8 cellular contexts compared by ENCODE assay signal in the genomic region with DNA sequence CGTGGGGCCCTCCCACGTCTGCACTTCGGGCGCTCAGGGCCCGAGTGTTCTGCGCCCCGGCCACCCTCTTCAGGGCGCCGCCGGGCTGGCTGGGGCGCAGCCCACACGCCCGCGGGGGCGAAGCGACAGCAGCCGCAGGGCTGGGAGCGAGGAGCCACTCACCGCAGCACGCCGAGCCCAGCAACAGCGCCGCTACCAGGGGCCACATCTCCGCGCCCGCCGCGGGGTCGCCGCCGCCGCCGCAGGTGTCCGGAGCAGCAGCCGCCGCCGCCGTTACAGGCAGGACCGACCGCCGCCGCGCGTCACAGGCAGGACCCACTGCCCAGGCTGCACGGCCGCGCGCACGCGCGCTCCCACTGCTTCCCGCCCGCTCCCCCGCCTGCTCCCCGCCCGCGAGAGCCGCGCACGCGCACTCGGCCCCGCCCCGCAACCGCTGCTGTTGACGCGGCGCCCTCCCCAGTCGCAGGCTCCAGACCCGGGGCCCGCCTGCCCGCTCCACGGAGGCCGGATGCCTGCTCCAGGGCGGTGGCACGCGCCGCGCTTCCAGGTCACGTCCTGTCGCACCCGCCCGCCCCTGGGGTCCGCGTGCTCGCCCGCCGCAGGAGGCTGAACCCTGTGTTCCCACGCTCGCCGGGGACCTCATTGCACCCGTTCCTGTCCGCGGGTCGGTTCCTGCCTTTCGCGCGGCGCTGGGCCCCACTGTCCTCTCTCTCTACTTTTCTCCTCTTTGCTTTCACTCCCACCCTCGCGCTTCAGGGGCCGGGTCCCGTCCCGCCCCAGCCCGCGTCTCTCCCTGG. TPM values are rescaled to one million over a fixed set of nuclear protein-coding genes. Genes with fewer than 3 reads are reported as not detected.
DNase-seq lines count a peak whose midpoint lies in the region; ATAC-seq and TF ChIP-seq lines count a peak whose summit lies in the region.

Gene CD47, minus strand, starts transcription at position 331 of the 797 bp plus-strand sequence. Its CDS starts 123 bp downstream, at position 208.

- POLR2A ChIA-PET in activated CD4-positive, alpha-beta T cell treated with anti-CD3 and anti-CD28 coated beads for 36 hours (lab: Charles Lee): interaction anchor here (0.6 to 6.5 kb wide), 5 partner anchors 27 to 298 kb away, joined by 3 to 78 read pairs (median 3); no protein-coding TSS in a partner anchor

- peaks cover 14% of the 10 kb centered on the region for H3K36me3 Mint-ChIP-seq in activated CD4-positive, alpha-beta T cell treated with anti-CD3 and anti-CD28 coated beads for 36 hours (ENCODE audit: low read depth)
- peaks cover 2% of the 10 kb centered on the region for H3K36me3 Mint-ChIP-seq in chondrocyte (ENCODE audit: low read depth)

- CTCF ChIA-PET in activated CD4-positive, alpha-beta T cell treated with anti-CD3 and anti-CD28 coated beads for 36 hours (lab: Charles Lee): interaction anchor here (0.7 kb wide), 1 partner anchor 387 kb away, joined by 3 read pairs; no protein-coding TSS in a partner anchor

- peaks cover 3% of the 10 kb centered on the region for H3K9me3 Mint-ChIP-seq in activated CD4-positive, alpha-beta T cell treated with anti-CD3 and anti-CD28 coated beads for 36 hours (ENCODE audit: low read depth)
- H3K9me3 Mint-ChIP-seq in chondrocyte (ENCODE audit: low read depth): no peaks in the 10 kb centered on the region

- intact Hi-C loops in activated CD4-positive, alpha-beta T cell treated with anti-CD3 and anti-CD28 coated beads for 36 hours (cut with DNase I, micrococcal nuclease): loop anchor here (1.0 to 5.0 kb wide), 8 partner anchors 9 to 731 kb away; partner anchors contain the start of genes BBX (in 1 of the 2), CIP2A (in 1 of the 2), DZIP3 (in 1 of the 2) and IFT57 (in 1 of the 2)

- H3K4me3 ChIP-seq in AG10803 (ENCODE audit: low read length): peak within 1 kb of the TSS; percentile 91
- peak within 1 kb of the TSS; percentile 92 for H3K4me3 ChIP-seq in kidney epithelial cell (ENCODE audit: low read depth, low read length)

- no peaks in the 10 kb centered on the region for H3K27me3 Mint-ChIP-seq in activated CD4-positive, alpha-beta T cell treated with anti-CD3 and anti-CD28 coated beads for 36 hours
- H3K27me3 Mint-ChIP-seq in chondrocyte (ENCODE audit: low read depth): no peaks in the 10 kb centered on the region

- H3K4me3 Mint-ChIP-seq in activated CD4-positive, alpha-beta T cell treated with anti-CD3 and anti-CD28 coated beads for 36 hours: no peak within 1 kb of the TSS
- peak within 1 kb of the TSS; percentile 87 for H3K4me3 Mint-ChIP-seq in chondrocyte (ENCODE audit: unreplicated experiment)

- no peaks in the 10 kb centered on the region for H3K27me3 ChIP-seq in kidney epithelial cell (ENCODE audit: control insufficient read depth, insufficient read depth, low read length)

- H3K36me3 ChIP-seq in kidney epithelial cell (ENCODE audit: control insufficient read depth, insufficient read depth, low read length): no peaks in the 10 kb centered on the region

- H3K27ac Mint-ChIP-seq in activated CD4-positive, alpha-beta T cell treated with anti-CD3 and anti-CD28 coated beads for 36 hours: peak within 1 kb of the TSS; percentile 100
- H3K27ac Mint-ChIP-seq in chondrocyte (ENCODE audit: unreplicated experiment): peak within 1 kb of the TSS; percentile 86

- peaks cover 31% of the 10 kb centered on the region for H3K4me1 Mint-ChIP-seq in activated CD4-positive, alpha-beta T cell treated with anti-CD3 and anti-CD28 coated beads for 36 hours
- peaks cover 12% of the 10 kb centered on the region for H3K4me1 Mint-ChIP-seq in chondrocyte (ENCODE audit: low read depth)

- TF ChIP-seq POLR2A in GM19099 (IDR thresholded peaks at IDR 0.05; ENCODE audit: extremely low read depth, insufficient read length, low read depth): peak; percentile 60

- TF ChIP-seq CTCF in AG10803 (conservative IDR thresholded peaks at IDR 0.05; ENCODE audit: low read length): no peak
- peak; percentile 28 for TF ChIP-seq CTCF in chondrocyte (IDR thresholded peaks at IDR 0.05)
- TF ChIP-seq CTCF in kidney epithelial cell (IDR thresholded peaks at IDR 0.05; ENCODE audit: insufficient read depth, low read length, poor library complexity, severe bottlenecking): no peak

- peak; percentile 23 for ATAC-seq in HG03378 (IDR thresholded peaks at IDR 0.05; ENCODE audit: unreplicated experiment)
- ATAC-seq in activated CD4-positive, alpha-beta T cell treated with anti-CD3 and anti-CD28 coated beads for 36 hours: peak; percentile 63

- DNase-seq in AG10803 (ENCODE audit: low read depth): peak; percentile 86
- peak; percentile 73 for DNase-seq in NCI-H460 (ENCODE audit: extremely low read depth, low read depth)
- peak; percentile 97 for DNase-seq in activated CD4-positive, alpha-beta T cell treated with anti-CD3 and anti-CD28 coated beads for 36 hours
- peak; percentile 97 for DNase-seq in chondrocyte (ENCODE audit: low spot score)
- peak; percentile 47 for DNase-seq in kidney epithelial cell (ENCODE audit: low read depth)
- DNase-seq in stimulated activated CD4-positive, alpha-beta T cell treated with anti-CD3 and anti-CD28 coated beads, Interleukin-15, amount 100 ng/mL, for 24 hours: peak; percentile 96

RNA-seq across cellular contexts. Expression of gene CD47, which starts in this region (rescaled TPM):
- total RNA-seq in NCI-H460 (2014; rRNA removed; shearing (Covaris generic)): 27.3 and 28.3 TPM in 2 replicates
- 43.8 and 46.9 TPM in 2 replicates for polyA plus RNA-seq in NCI-H460 (2014; cell fraction: nucleus; rRNA removed)
- total RNA-seq in activated CD4-positive, alpha-beta T cell treated with anti-CD3 and anti-CD28 coated beads for 36 hours: 100 to 1,000 TPM in 1 of 2 experiments, 10 to 100 TPM in 1; 58.6 to 104 TPM
- total RNA-seq in chondrocyte (43.1 to 56.7 TPM (median 49.1 TPM) in 3 replicates), kidney epithelial cell (39.6 and 54.5 TPM in 2 replicates)

Comparison
In these comparisons a context has a peak if more than half of its experiments do, and no peak if none do; other contexts are left out.
1. Peak in every context shown above with its lines: DNase-seq, ATAC-seq and H3K4me3 ChIP-seq.
2. DNase-seq: peak in every context shown above with its lines; median percentile 97 in activated CD4-positive, alpha-beta T cell treated with anti-CD3 and anti-CD28 coated beads for 36 hours; 97 in chondrocyte; 96 in stimulated activated CD4-positive, alpha-beta T cell treated with anti-CD3 and anti-CD28 coated beads, Interleukin-15, amount 100 ng/mL, for 24 hours; 86 in AG10803; 73 in NCI-H460; 47 in kidney epithelial cell.